ENCODE assay signal across 13 cellular contexts in the genomic region with DNA sequence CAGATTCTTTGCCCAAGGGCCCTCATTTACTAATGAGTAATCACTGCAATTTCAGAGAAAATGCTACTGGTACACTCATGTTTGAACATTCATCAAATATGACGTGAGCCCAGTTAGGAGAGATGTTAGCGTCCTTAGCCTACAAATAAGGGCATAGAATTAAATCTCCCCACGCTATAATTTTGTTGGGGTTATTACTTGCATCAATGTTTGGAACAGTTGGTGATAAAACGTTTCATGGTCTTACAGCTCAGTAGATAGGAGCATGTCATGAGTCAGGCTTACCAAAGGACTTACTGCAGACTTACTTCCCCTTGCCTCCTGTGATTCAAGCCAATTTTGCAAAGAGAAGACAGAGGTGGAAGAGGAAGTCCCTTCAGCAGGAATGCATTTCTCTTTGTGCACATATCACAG.
DNase-seq lines count a peak whose midpoint lies in the region; ATAC-seq and TF ChIP-seq lines count a peak whose summit lies in the region.
"Had no signal": no experiment of that assay in that cellular context is flagged by ENCODE, and none has a peak within 500 bp of the region (broad histone marks: within the 10 kb centered on the region; RNA-seq: fewer than 3 reads in every experiment).

No MANE protein-coding gene starts in this region.

- H3K4me3 Mint-ChIP-seq in activated CD8-positive, alpha-beta memory T cell treated with anti-CD3 and anti-CD28 coated beads, Interleukin-2, amount 10 ng/mL, durations not matched to agents 7 days and 5 days, result no peak overlapping the region
- H3K4me3 Mint-ChIP-seq: activated T-cell treated with anti-CD3 and anti-CD28 coated beads, Interleukin-2, amount 50 U/mL, for 72 hours had no signal

- H3K4me1 Mint-ChIP-seq in activated CD8-positive, alpha-beta memory T cell treated with anti-CD3 and anti-CD28 coated beads, Interleukin-2, amount 10 ng/mL, durations not matched to agents 7 days and 5 days, result no peaks in the 10 kb centered on the region

- CTCF ChIA-PET in activated CD8-positive, alpha-beta memory T cell treated with anti-CD3 and anti-CD28 coated beads, Interleukin-2, amount 10 ng/mL, durations not matched to agents 7 days and 5 days (lab: Charles Lee), result no interaction called here

- H3K27me3 ChIP-seq in HL-60 (ENCODE audit: insufficient read depth, poor library complexity, severe bottlenecking), result no peaks in the 10 kb centered on the region
- H3K27me3 ChIP-seq: sigmoid colon had no signal

- no peak overlapping the region for H3K27ac ChIP-seq in HL-60 (replicated peaks)
- H3K27ac ChIP-seq: sigmoid colon, thoracic aorta had no signal

- no peak for ATAC-seq in left colon
- no peak for ATAC-seq in activated CD8-positive, alpha-beta memory T cell treated with anti-CD3 and anti-CD28 coated beads, Interleukin-2, amount 10 ng/mL, durations not matched to agents 7 days and 5 days
- ATAC-seq: activated CD4-positive, CD25-positive, alpha-beta regulatory T cell treated with anti-CD3 and anti-CD28 coated beads, Interleukin-2, amount 50 U/mL, for 24 hours; activated T-cell treated with anti-CD3 and anti-CD28 coated beads, Interleukin-2, amount 50 U/mL, for 72 hours; Right ventricle myocardium inferior had no signal

- no peaks in the 10 kb centered on the region for H3K9me3 Mint-ChIP-seq in activated CD8-positive, alpha-beta memory T cell treated with anti-CD3 and anti-CD28 coated beads, Interleukin-2, amount 10 ng/mL, durations not matched to agents 7 days and 5 days (ENCODE audit: low read depth)

- no peak overlapping the region for H3K4me3 ChIP-seq in HL-60 (replicated peaks; ENCODE audit: insufficient read depth, low read length)
- no peak overlapping the region for H3K4me3 ChIP-seq in fibroblast of the aortic adventitia (ENCODE audit: low read depth, low read length)
- H3K4me3 ChIP-seq: sigmoid colon, thoracic aorta had no signal

- intact Hi-C loops in left colon (cut with DNase I, micrococcal nuclease), result no loop called here

- TF ChIP-seq CTCF in HL-60 (IDR thresholded peaks at IDR 0.05; ENCODE audit: insufficient read depth, low read length), result no peak
- TF ChIP-seq CTCF in fibroblast of the aortic adventitia (IDR thresholded peaks at IDR 0.05; ENCODE audit: insufficient read depth, low read length), result no peak
- no peak for TF ChIP-seq CTCF in GM10266 (IDR thresholded peaks at IDR 0.05; ENCODE audit: control insufficient read depth, insufficient read depth, low read depth, missing control alignments)

- H3K27ac Mint-ChIP-seq in activated CD8-positive, alpha-beta memory T cell treated with anti-CD3 and anti-CD28 coated beads, Interleukin-2, amount 10 ng/mL, durations not matched to agents 7 days and 5 days, result no peak overlapping the region
- H3K27ac Mint-ChIP-seq: activated T-cell treated with anti-CD3 and anti-CD28 coated beads, Interleukin-2, amount 50 U/mL, for 72 hours had no signal

- DNase-seq in AG08395 (ENCODE audit: low spot score) (peak; percentile 41), HL-60 (ENCODE audit: low read depth in 1 of 2, low spot score in 1 of 2) (peak; percentile 74 to 83), RPMI7951 (ENCODE audit: low read depth) (peak; percentile 82), fibroblast of the aortic adventitia (ENCODE audit: low read depth) (peak; percentile 39), left colon (no peak), kidney glomerular epithelial cell (lab: John Stamatoyannopoulos, UW) (no peak), GM10266 (ENCODE audit: extremely low spot score) (no peak)
- no peak for DNase-seq in activated CD8-positive, alpha-beta memory T cell treated with anti-CD3 and anti-CD28 coated beads, Interleukin-2, amount 10 ng/mL, durations not matched to agents 7 days and 5 days
- DNase-seq: activated T-cell treated with anti-CD3 and anti-CD28 coated beads, Interleukin-2, amount 50 U/mL, for 72 hours; sigmoid colon had no signal

- H3K36me3 Mint-ChIP-seq in activated CD8-positive, alpha-beta memory T cell treated with anti-CD3 and anti-CD28 coated beads, Interleukin-2, amount 10 ng/mL, durations not matched to agents 7 days and 5 days, result no peaks in the 10 kb centered on the region

- H3K27me3 Mint-ChIP-seq in activated CD8-positive, alpha-beta memory T cell treated with anti-CD3 and anti-CD28 coated beads, Interleukin-2, amount 10 ng/mL, durations not matched to agents 7 days and 5 days, result no peaks in the 10 kb centered on the region

Comparison
In these comparisons a context has a peak if more than half of its experiments do, and no peak if none do; other contexts are left out.
1. DNase-seq: peak in AG08395 (single experiment), HL-60 (2 of 2), RPMI7951 (single experiment) and fibroblast of the aortic adventitia (single experiment); none in left colon (0 of 2), activated CD8-positive, alpha-beta memory T cell treated with anti-CD3 and anti-CD28 coated beads, Interleukin-2, amount 10 ng/mL, durations not matched to agents 7 days and 5 days (single experiment), kidney glomerular epithelial cell (single experiment) and GM10266 (single experiment).